15 cellular contexts compared by ENCODE assay signal in the genomic region with DNA sequence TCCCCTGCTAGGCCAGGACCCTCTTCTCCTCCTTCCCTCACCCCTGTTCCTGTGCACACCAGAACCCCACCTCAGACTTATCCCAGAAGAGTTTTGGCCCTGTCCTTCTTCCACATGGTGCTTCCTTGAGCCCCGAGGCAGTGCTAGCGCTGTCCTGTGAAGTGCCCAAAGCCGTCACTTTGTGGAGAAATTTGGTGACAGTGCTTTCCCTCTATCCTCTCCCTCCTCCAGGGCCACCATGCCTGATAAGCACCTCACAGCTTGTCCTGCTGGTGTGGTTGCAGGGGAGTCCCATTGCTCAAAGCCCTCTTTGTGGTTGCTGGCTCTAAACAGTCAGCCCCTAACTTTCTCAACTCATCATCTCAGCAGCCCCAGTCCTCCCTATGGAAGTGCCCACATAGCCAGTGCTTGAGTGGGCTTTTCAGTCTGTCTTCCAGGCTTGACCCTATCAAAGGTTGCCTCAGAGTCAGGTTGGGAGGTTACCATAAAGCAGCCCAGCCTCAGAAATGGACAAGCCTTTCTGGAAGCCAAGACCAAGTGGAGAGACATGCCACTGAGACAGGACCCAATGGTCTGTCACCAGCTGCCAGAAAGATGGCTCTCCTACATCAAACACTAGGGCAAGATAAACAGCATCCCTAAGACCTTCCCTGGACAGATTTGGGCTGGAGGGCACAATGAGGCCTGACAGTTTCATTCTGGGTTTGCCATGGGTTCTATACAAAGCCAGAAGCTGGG. TPM values are rescaled to one million over a fixed set of nuclear protein-coding genes. Genes with fewer than 3 reads are reported as not detected.
A peak's percentile ranks its signal among the peaks of the same experiment; 100 is the strongest.
DNase-seq lines count a peak whose midpoint lies in the region; ATAC-seq, FAIRE-seq and TF ChIP-seq lines count a peak whose summit lies in the region.
"Had no signal": no experiment of that assay in that cellular context is flagged by ENCODE, and none has a peak within 500 bp of the region (broad histone marks: within the 10 kb centered on the region; RNA-seq: fewer than 3 reads in every experiment).

No MANE protein-coding gene starts in this region.

- H3K4me1 Mint-ChIP-seq in activated T-cell treated with anti-CD3 and anti-CD28 coated beads, Interleukin-2, amount 50 U/mL, for 72 hours (ENCODE audit: low read depth) = peaks cover 25% of the 10 kb centered on the region
- peaks cover 23% of the 10 kb centered on the region for H3K4me1 Mint-ChIP-seq in stimulated activated effector memory CD8-positive, alpha-beta T cell treated with anti-CD3 and anti-CD28 coated beads, Interleukin-12 subunit alpha, Interleukin-12 subunit beta, amount 100 ng/mL, for 72 hours

- no peaks in the 10 kb centered on the region for H3K36me3 ChIP-seq in K562 (ENCODE audit: control insufficient read depth, insufficient read depth, low read length)
- H3K36me3 ChIP-seq: cardiac muscle cell, suprapubic skin had no signal

- peaks cover 26% of the 10 kb centered on the region for H3K27me3 Mint-ChIP-seq in activated T-cell treated with anti-CD3 and anti-CD28 coated beads, Interleukin-2, amount 50 U/mL, for 72 hours (ENCODE audit: low read depth)

- peaks cover 21% of the 10 kb centered on the region for H4K20me1 ChIP-seq in K562 (replicated peaks; ENCODE audit: control insufficient read depth, insufficient read depth, low read length)

- H3K27ac ChIP-seq in K562 (ENCODE audit: extremely low read depth, low read depth, low read length) = no peak overlapping the region
- H3K27ac ChIP-seq: C4-2B, cardiac muscle cell, epithelial cell of prostate, suprapubic skin had no signal

- POLR2A ChIA-PET in K562 (lab: Yijun Ruan, JAX) = interaction anchor here (0.6 to 0.9 kb wide), 4 partner anchors 8 to 476 kb away, joined by 3 read pairs; no protein-coding TSS in a partner anchor

- no peaks in the 10 kb centered on the region for H3K9me3 ChIP-seq in K562 (replicated peaks; ENCODE audit: control insufficient read depth, insufficient read depth, low read depth, low read length)
- H3K9me3 ChIP-seq: suprapubic skin had no signal

- no peak overlapping the region for H3K4me3 ChIP-seq in K562
- H3K4me3 ChIP-seq: cardiac muscle cell, suprapubic skin had no signal

- H3K9ac ChIP-seq in K562 (ENCODE audit: insufficient read depth in 1 of 2, low read depth in 2 of 2, low read length in 2 of 2) = no peak overlapping the region

- H3K4me3 Mint-ChIP-seq in activated T-cell treated with anti-CD3 and anti-CD28 coated beads, Interleukin-2, amount 50 U/mL, for 72 hours = no peak overlapping the region
- no peak overlapping the region for H3K4me3 Mint-ChIP-seq in stimulated activated effector memory CD8-positive, alpha-beta T cell treated with anti-CD3 and anti-CD28 coated beads, Interleukin-12 subunit alpha, Interleukin-12 subunit beta, amount 100 ng/mL, for 72 hours
- H3K4me3 Mint-ChIP-seq: mesothelial cell of epicardium had no signal

- TF ChIP-seq EP300 in K562 (IDR thresholded peaks at IDR 0.05; ENCODE audit: low read length) = no peak

- CTCF ChIA-PET in K562 (lab: Yijun Ruan, JAX; ENCODE audit: low intra/inter-chr PET ratio) = interaction anchor here (6.7 kb wide), 1 partner anchor 69 kb away, joined by 59 read pairs; no protein-coding TSS in a partner anchor

- TF ChIP-seq POLR2A in K562 (conservative IDR thresholded peaks at IDR 0.05) = no peak

- no peak for FAIRE-seq in K562 (lab: Jason Lieb, UNC)
- FAIRE-seq: frontal cortex, H54 had no signal

- H3K79me2 ChIP-seq in K562 (ENCODE audit: control insufficient read depth, insufficient read depth, low read length) = no peaks in the 10 kb centered on the region

- ATAC-seq in activated T-cell treated with anti-CD3 and anti-CD28 coated beads, Interleukin-2, amount 50 U/mL, for 72 hours (replicated peaks in 1 of 2) = peak; percentile 4 to 23
- ATAC-seq in HG02759 (IDR thresholded peaks at IDR 0.05; ENCODE audit: unreplicated experiment) = peak; percentile 16
- peak; percentile 3; the same call in 2 of the 3 replicates for ATAC-seq in K562
- ATAC-seq in stimulated activated effector memory CD8-positive, alpha-beta T cell treated with anti-CD3 and anti-CD28 coated beads, Interleukin-12 subunit alpha, Interleukin-12 subunit beta, amount 100 ng/mL, for 72 hours = peak; percentile 2
- ATAC-seq in GM21717 (IDR thresholded peaks at IDR 0.05; ENCODE audit: unreplicated experiment) = no peak
- ATAC-seq in GM18870 (IDR thresholded peaks at IDR 0.05; ENCODE audit: unreplicated experiment) = no peak

- no peak overlapping the region for H2AFZ ChIP-seq in K562 (ENCODE audit: low read depth, low read length)

- H3K9me1 ChIP-seq in K562 (ENCODE audit: control insufficient read depth, insufficient read depth, low read length) = no peaks in the 10 kb centered on the region

- TF ChIP-seq RAD21 in K562 (CRISPR knock-in tag; conservative IDR thresholded peaks at IDR 0.05 in 1 of 2, IDR thresholded peaks at IDR 0.05 in 1 of 2) = no peak

- peaks cover 0 to 26% of the 10 kb centered on the region in 2 experiments; a peak in 2 of 5 replicates for H3K27me3 ChIP-seq in K562 (ENCODE audit: control insufficient read depth in 2 of 2, insufficient read depth in 2 of 2, low read length in 2 of 2)
- H3K27me3 ChIP-seq: suprapubic skin had no signal

- peaks cover 2 to 12% of the 10 kb centered on the region in 2 experiments; a peak in 3 of 5 replicates for H3K4me1 ChIP-seq in K562 (replicated peaks in 1 of 2; ENCODE audit: control insufficient read depth in 2 of 2, insufficient read depth in 2 of 2, low read length in 2 of 2)

- 22% methylated on average over 3 of the region's 3 CpGs for WGBS in K562 (ENCODE audit: insufficient coverage, low coverage, missing lambda C conversion rate)

- DNase-seq in activated T-cell treated with anti-CD3 and anti-CD28 coated beads, Interleukin-2, amount 50 U/mL, for 72 hours = no peak
- no peak for DNase-seq in activated T-cell treated with anti-CD3 and anti-CD28 coated beads, Interleukin-2, amount 50 U/mL, for 1 hour
- DNase-seq in K562 (ENCODE audit: extremely low read depth in 1 of 4, low spot score in 3 of 4) (no peak), NCI-H1930 (lab: John Stamatoyannopoulos, UW) (no peak)
- peak in 1 of 2 donors; percentile 47 for DNase-seq in stimulated activated effector memory CD8-positive, alpha-beta T cell treated with anti-CD3 and anti-CD28 coated beads, Interleukin-12 subunit alpha, Interleukin-12 subunit beta, amount 100 ng/mL, for 72 hours (ENCODE audit: low spot score in 2 of 2)

- H3K36me3 Mint-ChIP-seq in activated T-cell treated with anti-CD3 and anti-CD28 coated beads, Interleukin-2, amount 50 U/mL, for 72 hours (ENCODE audit: insufficient read depth in 2 of 2) = no peaks in the 10 kb centered on the region
- no peaks in the 10 kb centered on the region for H3K36me3 Mint-ChIP-seq in stimulated activated effector memory CD8-positive, alpha-beta T cell treated with anti-CD3 and anti-CD28 coated beads, Interleukin-12 subunit alpha, Interleukin-12 subunit beta, amount 100 ng/mL, for 72 hours
- H3K36me3 Mint-ChIP-seq: mesothelial cell of epicardium had no signal

- TF ChIP-seq CTCF in K562 (IDR thresholded peaks at IDR 0.05 in 2 of 3, conservative IDR thresholded peaks at IDR 0.05 in 1 of 3; ENCODE audit: insufficient read depth in 2 of 3, low read depth in 1 of 3, low read length in 3 of 3) = no peak

- intact Hi-C loops in K562 (cut with micrococcal nuclease) = loop anchor here (1.0 kb wide), 1 partner anchor 70 kb away; no protein-coding TSS in a partner anchor

- BruUV-seq in K562 (replicated peaks; lab: Mats Ljungman, UMichigan) = no TSS peak

- H3K4me2 ChIP-seq in K562 (ENCODE audit: insufficient read depth, low read length) = no peak overlapping the region

- H3K27ac Mint-ChIP-seq in activated T-cell treated with anti-CD3 and anti-CD28 coated beads, Interleukin-2, amount 50 U/mL, for 72 hours = no peak overlapping the region
- H3K27ac Mint-ChIP-seq in stimulated activated effector memory CD8-positive, alpha-beta T cell treated with anti-CD3 and anti-CD28 coated beads, Interleukin-12 subunit alpha, Interleukin-12 subunit beta, amount 100 ng/mL, for 72 hours = no peak overlapping the region
- H3K27ac Mint-ChIP-seq: mesothelial cell of epicardium had no signal

- in situ Hi-C loops in K562 (cut with MboI) = no loop called here

- H3K9me3 Mint-ChIP-seq in activated T-cell treated with anti-CD3 and anti-CD28 coated beads, Interleukin-2, amount 50 U/mL, for 72 hours = no peaks in the 10 kb centered on the region
- no peaks in the 10 kb centered on the region for H3K9me3 Mint-ChIP-seq in stimulated activated effector memory CD8-positive, alpha-beta T cell treated with anti-CD3 and anti-CD28 coated beads, Interleukin-12 subunit alpha, Interleukin-12 subunit beta, amount 100 ng/mL, for 72 hours

RNA-seq across cellular contexts. Expression of gene IGIP, which starts 18.0 kb away (rescaled TPM):
- 1 to 10 TPM; 5.5 to 6.5 TPM for total RNA-seq in activated T-cell treated with anti-CD3 and anti-CD28 coated beads, Interleukin-2, amount 50 U/mL, for 72 hours
- total RNA-seq in K562 (2011; cell fraction: chromatin; rRNA removed; ENCODE audit: low replicate concordance) = 1.4 and 5.9 TPM in 2 replicates
- 0.67 and 1.2 TPM in 2 replicates for total RNA-seq in K562 (2011; cell fraction: nucleolus; rRNA removed)
- total RNA-seq in K562 (2011; cell fraction: nucleoplasm; rRNA removed) = 3.4 and 9.5 TPM in 2 replicates
- total RNA-seq in K562 (2014; rRNA removed) (0.73 and 1.3 TPM in 2 replicates), K562 (2014; rRNA removed; fragmentation: Illumina TruSeq; extraction: Trizol) (1.4 and 1.5 TPM in 2 replicates), K562 (2015; rRNA removed; fragmentation: Illumina TruSeq; extraction: Trizol) (1.4 and 1.6 TPM in 2 replicates), K562 (2021) (1.1 and 1.2 TPM in 2 replicates)
- polyA plus RNA-seq in K562 (2011; rRNA removed) (1.0 and 1.2 TPM in 2 replicates), K562 (2014; fragmentation: Illumina TruSeq; extraction: Trizol) (0.96 and 1.5 TPM in 2 replicates), K562 (2014; fragmentation: Nextera tagmentation; extraction: Ambion mirVana) (under 1 TPM; 0.52 to 0.69 TPM), K562 (2014; rRNA removed) (0.91 and 1.1 TPM in 2 replicates)
- 0.19 and 0.86 TPM in 2 replicates for polyA plus RNA-seq in K562 (2011; cell fraction: cytosol; rRNA removed)
- polyA plus RNA-seq in K562 (2011; cell fraction: nucleus; rRNA removed) = 2.3 and 4.8 TPM in 2 replicates
- 1.1 and 2.3 TPM in 2 replicates for polyA plus RNA-seq in K562 (2012)
- polyA minus RNA-seq in K562 (2011; rRNA and poly(A)+ RNA removed) = 1.4 and 2.2 TPM in 2 replicates
- polyA minus RNA-seq in K562 (2011; cell fraction: cytosol; rRNA and poly(A)+ RNA removed) = 0.57 and 0.64 TPM in 2 replicates
- polyA minus RNA-seq in K562 (2011; cell fraction: nucleus; rRNA and poly(A)+ RNA removed) = 1.3 and 3.1 TPM in 2 replicates

RNA-seq across cellular contexts. Expression of gene PURA, which starts 29.8 kb away (rescaled TPM):
- total RNA-seq in activated T-cell treated with anti-CD3 and anti-CD28 coated beads, Interleukin-2, amount 50 U/mL, for 72 hours = 10 to 100 TPM; 11.9 to 14.2 TPM
- 3.0 and 12.0 TPM in 2 replicates for total RNA-seq in K562 (2011; cell fraction: chromatin; rRNA removed; ENCODE audit: low replicate concordance)
- 3.2 and 4.1 TPM in 2 replicates for total RNA-seq in K562 (2011; cell fraction: nucleolus; rRNA removed)
- total RNA-seq in K562 (2011; cell fraction: nucleoplasm; rRNA removed) = 7.8 and 14.4 TPM in 2 replicates
- total RNA-seq in K562 (2014; rRNA removed) (10.7 and 13.8 TPM in 2 replicates), K562 (2014; rRNA removed; fragmentation: Illumina TruSeq; extraction: Trizol) (5.5 and 6.0 TPM in 2 replicates), K562 (2015; rRNA removed; fragmentation: Illumina TruSeq; extraction: Trizol) (5.4 and 6.7 TPM in 2 replicates), K562 (2021) (10.6 and 11.1 TPM in 2 replicates)
- polyA plus RNA-seq in K562 (2011; rRNA removed) (3.7 and 4.2 TPM in 2 replicates), K562 (2014; fragmentation: Illumina TruSeq; extraction: Trizol) (4.7 and 5.6 TPM in 2 replicates), K562 (2014; fragmentation: Nextera tagmentation; extraction: Ambion mirVana) (1 to 10 TPM; 3.2 to 4.2 TPM), K562 (2014; rRNA removed) (3.9 and 4.7 TPM in 2 replicates)
- polyA plus RNA-seq in K562 (2011; cell fraction: cytosol; rRNA removed) = 1.4 and 2.0 TPM in 2 replicates
- 3.7 and 4.1 TPM in 2 replicates for polyA plus RNA-seq in K562 (2011; cell fraction: nucleus; rRNA removed)
- 4.9 and 5.4 TPM in 2 replicates for polyA plus RNA-seq in K562 (2012)
- 5.7 and 8.2 TPM in 2 replicates for polyA minus RNA-seq in K562 (2011; rRNA and poly(A)+ RNA removed)
- 5.3 and 5.8 TPM in 2 replicates for polyA minus RNA-seq in K562 (2011; cell fraction: cytosol; rRNA and poly(A)+ RNA removed)
- polyA minus RNA-seq in K562 (2011; cell fraction: nucleus; rRNA and poly(A)+ RNA removed) = 6.5 and 12.2 TPM in 2 replicates

RNA-seq across cellular contexts. Expression of gene CYSTM1, which starts 31.3 kb away (rescaled TPM):
- 10 to 100 TPM; 15.3 to 18.9 TPM for total RNA-seq in activated T-cell treated with anti-CD3 and anti-CD28 coated beads, Interleukin-2, amount 50 U/mL, for 72 hours
- total RNA-seq in K562 (2011; cell fraction: chromatin; rRNA removed; ENCODE audit: low replicate concordance) = 8.9 and 10.7 TPM in 2 replicates
- 20.3 and 25.2 TPM in 2 replicates for total RNA-seq in K562 (2011; cell fraction: nucleolus; rRNA removed)
- 20.1 and 20.5 TPM in 2 replicates for total RNA-seq in K562 (2011; cell fraction: nucleoplasm; rRNA removed)
- total RNA-seq in K562 (2014; rRNA removed) (76.1 and 127 TPM in 2 replicates), K562 (2014; rRNA removed; fragmentation: Illumina TruSeq; extraction: Trizol) (66.6 and 94.6 TPM in 2 replicates), K562 (2015; rRNA removed; fragmentation: Illumina TruSeq; extraction: Trizol) (118 and 129 TPM in 2 replicates), K562 (2021) (76.2 and 86.6 TPM in 2 replicates)
- polyA plus RNA-seq in K562 (2011; rRNA removed) (92.8 and 98.2 TPM in 2 replicates), K562 (2014; fragmentation: Illumina TruSeq; extraction: Trizol) (139 and 150 TPM in 2 replicates), K562 (2014; fragmentation: Nextera tagmentation; extraction: Ambion mirVana) (100 to 1,000 TPM; 363 to 422 TPM), K562 (2014; rRNA removed) (108 and 126 TPM in 2 replicates)
- 97.9 and 207 TPM in 2 replicates for polyA plus RNA-seq in K562 (2011; cell fraction: cytosol; rRNA removed)
- polyA plus RNA-seq in K562 (2011; cell fraction: nucleus; rRNA removed) = 39.9 and 50.7 TPM in 2 replicates
- polyA plus RNA-seq in K562 (2012) = 136 and 260 TPM in 2 replicates
- polyA minus RNA-seq in K562 (2011; rRNA and poly(A)+ RNA removed) = 31.6 and 43.3 TPM in 2 replicates
- polyA minus RNA-seq in K562 (2011; cell fraction: cytosol; rRNA and poly(A)+ RNA removed) = 48.6 and 56.5 TPM in 2 replicates
- polyA minus RNA-seq in K562 (2011; cell fraction: nucleus; rRNA and poly(A)+ RNA removed) = 22.5 and 23.8 TPM in 2 replicates

Comparison
In these comparisons a context has a peak if more than half of its experiments do, and no peak if none do; other contexts are left out.
1. ATAC-seq: peak in activated T-cell treated with anti-CD3 and anti-CD28 coated beads, Interleukin-2, amount 50 U/mL, for 72 hours (2 of 2), HG02759 (single experiment), K562 (single experiment) and stimulated activated effector memory CD8-positive, alpha-beta T cell treated with anti-CD3 and anti-CD28 coated beads, Interleukin-12 subunit alpha, Interleukin-12 subunit beta, amount 100 ng/mL, for 72 hours (single experiment); none in GM21717 (single experiment) and GM18870 (single experiment).